In the genomic region with DNA sequence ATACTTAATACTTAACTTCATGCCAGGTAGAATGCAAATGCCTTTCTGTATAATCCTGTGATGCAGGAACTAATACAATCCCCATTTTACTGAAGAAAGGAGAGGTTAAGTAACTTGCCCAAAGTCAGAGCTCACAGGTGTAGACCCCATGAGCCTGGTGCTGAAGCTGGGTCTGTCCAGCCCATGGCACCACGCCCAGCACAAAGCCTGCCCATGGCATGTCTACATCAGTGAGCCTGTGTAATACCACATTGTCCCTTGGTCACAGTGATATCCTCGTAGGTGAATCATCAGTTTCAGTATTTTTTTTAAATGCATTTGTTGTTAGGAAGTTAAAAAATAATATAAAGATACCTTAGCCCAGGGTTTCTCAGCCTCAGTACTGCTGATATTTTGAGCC, we compare ENCODE assay signal across 8 cellular contexts. TPM values are rescaled to one million over a fixed set of nuclear protein-coding genes. Genes with fewer than 3 reads are reported as not detected.
DNase-seq lines count a peak whose midpoint lies in the region; ATAC-seq and TF ChIP-seq lines count a peak whose summit lies in the region.

No MANE protein-coding gene starts in this region.

- H3K4me3 ChIP-seq in heart left ventricle (no peak overlapping the region), coronary artery (no peak overlapping the region), smooth muscle cell (no peak overlapping the region)

- H3K4me2 ChIP-seq in smooth muscle cell = peak overlapping the region; percentile 56

- 59 to 88% (median 73%) methylated on average over 2 of the region's 2 CpGs for WGBS in heart left ventricle, 4 donors
- WGBS in smooth muscle cell (ENCODE audit: low lambda C conversion rate) = 60% methylated on average over 2 of the region's 2 CpGs

- TF ChIP-seq CTCF in heart left ventricle (IDR thresholded peaks at IDR 0.05) (no peak), coronary artery (IDR thresholded peaks at IDR 0.05) (no peak), smooth muscle cell (IDR thresholded peaks at IDR 0.05; ENCODE audit: borderline replicate concordance, insufficient read depth, poor library complexity, severe bottlenecking) (no peak)

- no peak for ATAC-seq in heart left ventricle
- ATAC-seq in Right ventricle myocardium superior (ENCODE audit: poor library complexity) = no peak

- H3F3A ChIP-seq in smooth muscle cell (ENCODE audit: low read depth) = peaks cover 6% of the 10 kb centered on the region

- H3K9me3 ChIP-seq in heart left ventricle (no peaks in the 10 kb centered on the region), smooth muscle cell (replicated peaks; ENCODE audit: low read depth) (no peaks in the 10 kb centered on the region)

- peaks cover 10% of the 10 kb centered on the region for H3K79me2 ChIP-seq in smooth muscle cell (ENCODE audit: low read depth)

- H3K27ac ChIP-seq in heart left ventricle (peak overlapping the region; percentile 4 to 88 (median 70)), coronary artery (peak overlapping the region; percentile 82 to 93), smooth muscle cell (ENCODE audit: low read depth) (peak overlapping the region; percentile 96)

- H2AFZ ChIP-seq in smooth muscle cell (ENCODE audit: low read depth) = no peak overlapping the region

- H3K27me3 ChIP-seq in heart left ventricle = no peaks in the 10 kb centered on the region
- H3K27me3 ChIP-seq in smooth muscle cell (ENCODE audit: low read depth) = no peaks in the 10 kb centered on the region

- intact Hi-C loops in heart left ventricle (cut with DNase I) (loop anchor here in 1 of 10 donors (2.0 kb wide), 1 partner anchor 337 kb away; no protein-coding TSS in a partner anchor), Right ventricle myocardium superior (cut with DNase I) (no loop called here)

- TF ChIP-seq POLR2A in heart left ventricle (IDR thresholded peaks at IDR 0.05) = no peak

- peaks cover 4% of the 10 kb centered on the region for H4K20me1 ChIP-seq in smooth muscle cell (ENCODE audit: low read depth)

- DNase-seq in heart left ventricle (peak in 1 of 5 donors; percentile 36), Right ventricle myocardium superior (no peak), NAMALWA (ENCODE audit: low spot score) (peak; percentile 42), coronary artery (ENCODE audit: low spot score) (no peak), smooth muscle cell (lab: John Stamatoyannopoulos, UW; ENCODE audit: unreplicated experiment) (no peak), DMS79 (lab: John Stamatoyannopoulos, UW) (no peak), occipital lobe (lab: John Stamatoyannopoulos, UW) (no peak), DMS 273 treated with DMSO at 0.1 percent for 48 hours (lab: John Stamatoyannopoulos, UW) (no peak)

- peaks cover 10 to 88% (median 73%) of the 10 kb centered on the region in 12 donors for H3K4me1 ChIP-seq in heart left ventricle
- H3K4me1 ChIP-seq in smooth muscle cell (ENCODE audit: low read depth) = peaks cover 20% of the 10 kb centered on the region

- H3K36me3 ChIP-seq in heart left ventricle (peaks cover 0 to 17% (median 0%) of the 10 kb centered on the region in 9 donors), smooth muscle cell (ENCODE audit: low read depth) (no peaks in the 10 kb centered on the region)

- H3K9ac ChIP-seq in smooth muscle cell (ENCODE audit: low read depth) = peak overlapping the region; percentile 84

RNA-seq across cellular contexts. Expression of a gene that starts 44.5 kb away (rescaled TPM):
- total RNA-seq in heart left ventricle = 10 to 100 TPM in 2 of 9 donors, 1 to 10 TPM in 7; 5.6 to 18.5 (median 8.1) TPM
- polyA plus RNA-seq in heart left ventricle = 1 to 10 TPM; 7.2 TPM
- 9.2 TPM for total RNA-seq in Right ventricle myocardium superior
- total RNA-seq in smooth muscle cell = 10.2 and 10.6 TPM in 2 replicates
- 10.1 and 12.8 TPM in 2 replicates for polyA plus RNA-seq in smooth muscle cell
- 8.4 TPM for total RNA-seq in occipital lobe
